In genomic region chr10:1127629-1128028, GRCh38 we compare ENCODE assay signal across 21 cellular contexts.
"Had no signal": no experiment of that assay in that cellular context is flagged by ENCODE, and none has a peak within 500 bp of the region (broad histone marks: within the 10 kb centered on the region; RNA-seq: fewer than 3 reads in every experiment).

No MANE protein-coding gene starts in this region.

- H3K27ac ChIP-seq: Peyer's patch, SK-N-MC had no signal

- H3K27me3 ChIP-seq: Peyer's patch had no signal

- H3K4me1 ChIP-seq: Peyer's patch had no signal

- H3K4me3 ChIP-seq: Peyer's patch, SK-N-MC had no signal

- H3K9me3 ChIP-seq: Peyer's patch had no signal

- DNase-seq: activated CD4-positive, alpha-beta T cell treated with anti-CD3 and anti-CD28 coated beads for 36 hours; activated CD4-positive, alpha-beta T cell treated with anti-CD3 and anti-CD28 coated beads, Interleukin-2, amount 50 U/mL, for 4 hours; activated CD8-positive, alpha-beta memory T cell treated with anti-CD3 and anti-CD28 coated beads, Interleukin-2, amount 50 U/mL, for 48 hours; activated effector memory CD4-positive, alpha-beta T cell treated with anti-CD3 and anti-CD28 coated beads, Interleukin-2, amount 50 U/mL, for 16 hours; activated naive CD4-positive, alpha-beta T cell treated with anti-CD3 and anti-CD28 coated beads for 36 hours; activated T-cell treated with anti-CD3 and anti-CD28 coated beads, Interleukin-2, amount 50 U/mL, for 1 hour; amygdala; Kasumi-1; KBM-7; NCI-H1105 treated with DMSO at 0.1 percent for 48 hours; NCI-H1436 treated with DMSO at 0.1 percent for 48 hours; NCI-H187 treated with DMSO at 0.1 percent for 48 hours; NCI-H2081 treated with DMSO at 0.1 percent for 48 hours; NCI-H446; NCI-H524; Peyer's patch; SIG-M5; T-cell; T-helper 2 cell; T1000 had no signal

- ATAC-seq: activated CD4-positive, alpha-beta T cell treated with anti-CD3 and anti-CD28 coated beads for 36 hours; T-cell had no signal
